In genomic region chr1:165143437-165144065, GRCh38 we compare ENCODE assay signal across 1 cellular context.
TF ChIP-seq lines count a peak whose summit lies in the region.

No MANE protein-coding gene starts in this region.

TF ChIP-seq in endothelial cell of umbilical vein, 7 proteins besides CTCF, POLR2A, EP300 and RAD21 (continued from another document):
- TF ChIP-seq EZH2 (IDR thresholded peaks at IDR 0.05; ENCODE audit: borderline replicate concordance, low read depth, low read length, severe bottlenecking) (no peak), MYC (IDR thresholded peaks at IDR 0.05; ENCODE audit: low read depth, low read length) (no peak)
TF ChIP-seq in endothelial cell of umbilical vein: peak in this region for 0.
